In the genomic region with DNA sequence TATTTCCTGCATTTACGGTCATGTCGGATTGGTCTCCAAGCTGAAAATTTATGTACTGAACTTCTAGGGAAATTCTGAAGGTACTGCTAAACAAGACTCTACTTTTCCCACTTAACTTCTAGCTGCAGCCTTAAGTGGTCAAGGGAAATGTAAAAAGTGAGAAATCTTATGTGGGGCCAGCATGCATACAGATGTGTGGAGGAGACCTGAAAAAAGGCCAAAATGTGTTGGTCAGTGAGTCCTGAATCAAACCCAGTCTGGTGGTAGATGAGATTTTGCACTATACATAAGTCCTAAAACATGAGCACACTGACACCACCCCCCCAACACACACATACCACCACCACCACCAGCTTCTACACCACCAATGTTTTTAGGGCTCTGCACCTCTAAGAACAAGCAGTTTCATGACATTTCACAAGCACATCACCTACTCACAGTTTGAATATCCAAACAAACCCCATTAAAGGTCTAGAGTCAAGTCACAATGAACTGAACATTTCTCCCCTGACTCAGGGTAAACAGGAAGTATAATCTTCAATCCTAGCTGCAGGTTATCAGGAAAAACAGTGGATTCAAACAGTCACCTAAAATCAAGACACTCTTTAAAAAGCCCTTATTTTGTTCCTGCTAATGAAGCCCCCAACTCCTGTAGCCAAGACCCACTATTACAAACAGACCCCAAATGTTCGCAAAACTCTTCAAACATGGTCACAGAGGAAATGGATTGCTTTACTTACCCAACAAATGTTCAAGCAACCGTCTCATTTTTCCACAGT, we compare ENCODE assay signal across 8 cellular contexts. TPM values are rescaled to one million over a fixed set of nuclear protein-coding genes. Genes with fewer than 3 reads are reported as not detected.
DNase-seq lines count a peak whose midpoint lies in the region; ATAC-seq and TF ChIP-seq lines count a peak whose summit lies in the region.

No MANE protein-coding gene starts in this region.

- intact Hi-C loops in heart left ventricle (cut with DNase I) (loop anchor here in 1 of 10 donors (1.0 to 5.0 kb wide), 2 partner anchors 38 to 83 kb away; no protein-coding TSS in a partner anchor), left ventricle myocardium superior (cut with micrococcal nuclease) (loop anchor here (5.0 kb wide), 1 partner anchor 38 kb away; no protein-coding TSS in a partner anchor)
- intact Hi-C loops in activated T-helper 1 cell treated with anti-CD3 and anti-CD28 coated beads, Interleukin-12 subunit alpha, Interleukin-12 subunit beta, Interleukin-2, Interleukin-4 antibody, amounts not matched to agents 30 ng/mL and 10 ng/mL and 1 ng/mL, durations not matched to agents 14 hours and 24 hours and 36 hours (cut with micrococcal nuclease) = no loop called here

- no peak for ATAC-seq in heart left ventricle
- ATAC-seq in left ventricle myocardium superior = no peak
- no peak for ATAC-seq in GM21526 (IDR thresholded peaks at IDR 0.05; ENCODE audit: low FRiP score, unreplicated experiment)
- ATAC-seq in GM21786 (IDR thresholded peaks at IDR 0.05; ENCODE audit: unreplicated experiment) = no peak
- ATAC-seq in HG03521 (IDR thresholded peaks at IDR 0.05; ENCODE audit: unreplicated experiment) = no peak

- H3K4me1 ChIP-seq in heart left ventricle = peaks cover 28 to 100% (median 99%) of the 10 kb centered on the region in 12 donors
- peaks cover 14 to 100% (median 94%) of the 10 kb centered on the region in 4 donors for H3K4me1 ChIP-seq in tibial nerve

- H3K9me3 Mint-ChIP-seq in activated T-helper 1 cell treated with anti-CD3 and anti-CD28 coated beads, Interleukin-12 subunit alpha, Interleukin-12 subunit beta, Interleukin-2, Interleukin-4 antibody, amounts not matched to agents 30 ng/mL and 10 ng/mL and 1 ng/mL, durations not matched to agents 14 hours and 24 hours and 36 hours = no peaks in the 10 kb centered on the region

- peak overlapping the region in 7 of 12 donors; percentile 4 to 47 (median 25) for H3K4me3 ChIP-seq in heart left ventricle
- H3K4me3 ChIP-seq in tibial nerve = peak overlapping the region; percentile 6 to 38 (median 20)

- no peaks in the 10 kb centered on the region for H3K9me3 ChIP-seq in heart left ventricle
- H3K9me3 ChIP-seq in tibial nerve = no peaks in the 10 kb centered on the region

- DNase-seq in heart left ventricle (no peak), left ventricle myocardium superior (no peak), inferior parietal cortex (ENCODE audit: extremely low spot score) (peak; percentile 56), tibial nerve (ENCODE audit: low spot score in 2 of 2) (no peak)
- DNase-seq in activated T-helper 1 cell treated with anti-CD3 and anti-CD28 coated beads, Interleukin-12 subunit alpha, Interleukin-12 subunit beta, Interleukin-2, Interleukin-4 antibody, amounts not matched to agents 30 ng/mL and 10 ng/mL and 1 ng/mL, durations not matched to agents 14 hours and 24 hours and 36 hours (ENCODE audit: low spot score) = no peak

- peak overlapping the region; percentile 92 for H3K4me3 Mint-ChIP-seq in activated T-helper 1 cell treated with anti-CD3 and anti-CD28 coated beads, Interleukin-12 subunit alpha, Interleukin-12 subunit beta, Interleukin-2, Interleukin-4 antibody, amounts not matched to agents 30 ng/mL and 10 ng/mL and 1 ng/mL, durations not matched to agents 14 hours and 24 hours and 36 hours

- 48 to 59% (median 54%) methylated on average over 4 of the region's 4 CpGs for WGBS in heart left ventricle, 4 donors
- 22 to 35% methylated on average over 4 of the region's 4 CpGs for WGBS in tibial nerve, 2 donors

- no peaks in the 10 kb centered on the region for H3K27me3 Mint-ChIP-seq in activated T-helper 1 cell treated with anti-CD3 and anti-CD28 coated beads, Interleukin-12 subunit alpha, Interleukin-12 subunit beta, Interleukin-2, Interleukin-4 antibody, amounts not matched to agents 30 ng/mL and 10 ng/mL and 1 ng/mL, durations not matched to agents 14 hours and 24 hours and 36 hours (ENCODE audit: insufficient read depth)

- TF ChIP-seq POLR2A in heart left ventricle (IDR thresholded peaks at IDR 0.05) (no peak), tibial nerve (IDR thresholded peaks at IDR 0.05) (no peak)

- H3K36me3 Mint-ChIP-seq in activated T-helper 1 cell treated with anti-CD3 and anti-CD28 coated beads, Interleukin-12 subunit alpha, Interleukin-12 subunit beta, Interleukin-2, Interleukin-4 antibody, amounts not matched to agents 30 ng/mL and 10 ng/mL and 1 ng/mL, durations not matched to agents 14 hours and 24 hours and 36 hours (ENCODE audit: low read depth) = peaks cover 20% of the 10 kb centered on the region

- no peak for TF ChIP-seq EP300 in tibial nerve (IDR thresholded peaks at IDR 0.05)

- H3K27ac ChIP-seq in heart left ventricle (peak overlapping the region; percentile 94 to 99 (median 98)), tibial nerve (peak overlapping the region; percentile 92 to 100 (median 98))

- TF ChIP-seq CTCF in heart left ventricle (IDR thresholded peaks at IDR 0.05) (no peak), tibial nerve (IDR thresholded peaks at IDR 0.05) (no peak)

- H3K27me3 ChIP-seq in heart left ventricle (no peaks in the 10 kb centered on the region), tibial nerve (no peaks in the 10 kb centered on the region)

- H3K27ac Mint-ChIP-seq in activated T-helper 1 cell treated with anti-CD3 and anti-CD28 coated beads, Interleukin-12 subunit alpha, Interleukin-12 subunit beta, Interleukin-2, Interleukin-4 antibody, amounts not matched to agents 30 ng/mL and 10 ng/mL and 1 ng/mL, durations not matched to agents 14 hours and 24 hours and 36 hours = peak overlapping the region; percentile 95

- H3K36me3 ChIP-seq in heart left ventricle = no peaks in the 10 kb centered on the region
- H3K36me3 ChIP-seq in tibial nerve = no peaks in the 10 kb centered on the region

- H3K4me1 Mint-ChIP-seq in activated T-helper 1 cell treated with anti-CD3 and anti-CD28 coated beads, Interleukin-12 subunit alpha, Interleukin-12 subunit beta, Interleukin-2, Interleukin-4 antibody, amounts not matched to agents 30 ng/mL and 10 ng/mL and 1 ng/mL, durations not matched to agents 14 hours and 24 hours and 36 hours (ENCODE audit: low read depth) = no peaks in the 10 kb centered on the region

RNA-seq across cellular contexts. Expression of a gene that starts 1.6 kb away (rescaled TPM):
- 10 to 100 TPM; 21.7 to 46.4 (median 28.9) TPM for total RNA-seq in heart left ventricle
- polyA plus RNA-seq in heart left ventricle = 10 to 100 TPM; 11.3 to 11.9 TPM
- total RNA-seq in left ventricle myocardium superior = 40.1 TPM
- 42.6 and 43.3 TPM in 2 replicates for total RNA-seq in activated T-helper 1 cell treated with anti-CD3 and anti-CD28 coated beads, Interleukin-12 subunit alpha, Interleukin-12 subunit beta, Interleukin-2, Interleukin-4 antibody, amounts not matched to agents 30 ng/mL and 10 ng/mL and 1 ng/mL, durations not matched to agents 14 hours and 24 hours and 36 hours
- 10 to 100 TPM; 45.3 to 69.9 (median 49.8) TPM for total RNA-seq in tibial nerve
